Comparison of ENCODE assay signal across 20 cellular contexts in the genomic region with DNA sequence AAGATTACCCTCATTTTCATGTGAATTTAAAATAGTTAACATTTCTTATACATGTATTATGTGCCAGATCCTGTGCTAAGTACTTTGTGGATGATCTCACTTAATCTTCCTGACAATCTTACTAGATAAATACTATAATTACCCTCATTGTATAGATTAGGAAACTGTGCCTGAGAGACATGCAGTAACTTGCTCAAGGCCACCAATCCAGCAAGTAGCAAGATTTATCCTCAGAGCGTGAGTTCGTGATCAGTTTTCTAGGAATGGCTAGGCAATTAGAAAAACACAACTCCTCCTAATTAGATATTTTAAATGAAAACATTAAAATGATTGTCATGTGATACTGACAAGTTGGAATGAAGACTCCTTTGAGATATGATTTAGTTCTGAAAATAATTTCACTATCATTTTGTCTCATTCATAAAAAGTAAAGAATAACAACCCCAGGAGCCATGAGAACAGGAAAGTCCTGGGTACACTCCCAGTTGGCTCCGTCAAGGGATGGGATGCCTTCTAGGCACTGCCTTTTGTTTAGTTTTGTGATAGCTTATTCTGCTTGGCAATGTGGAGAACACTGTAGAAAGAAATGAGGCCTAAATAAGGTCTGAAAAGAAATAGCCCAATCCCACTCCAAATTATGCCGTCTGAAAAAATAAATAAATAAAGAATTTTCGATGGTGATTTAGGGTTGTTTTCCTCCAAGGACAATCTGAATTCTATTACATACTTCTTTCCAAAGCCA.
"Had no signal": no experiment of that assay in that cellular context is flagged by ENCODE, and none has a peak within 500 bp of the region (broad histone marks: within the 10 kb centered on the region; RNA-seq: fewer than 3 reads in every experiment).

No MANE protein-coding gene starts in this region.

- H3K9me3 ChIP-seq: breast epithelium, esophagus squamous epithelium, pancreas had no signal

- H3K36me3 ChIP-seq: breast epithelium, esophagus squamous epithelium, pancreas had no signal

- H3K4me1 Mint-ChIP-seq: activated CD4-positive, alpha-beta T cell treated with anti-CD3 and anti-CD28 coated beads, Interleukin-2, amount 10 ng/mL, durations not matched to agents 7 days and 5 days; memory B cell; naive thymus-derived CD4-positive, alpha-beta T cell; stimulated activated effector memory CD8-positive, alpha-beta T cell treated with anti-CD3 and anti-CD28 coated beads, Interleukin-12 subunit alpha, Interleukin-12 subunit beta, amount 100 ng/mL, for 72 hours had no signal

- ATAC-seq: activated CD4-positive, CD25-positive, alpha-beta regulatory T cell treated with anti-CD3 and anti-CD28 coated beads, Interleukin-2, amount 50 U/mL, for 24 hours; activated CD8-positive, alpha-beta T cell treated with anti-CD3 and anti-CD28 coated beads, Interleukin-2, amount 10 ng/mL, durations not matched to agents 7 days and 5 days; activated T-cell treated with anti-CD3 and anti-CD28 coated beads, Interleukin-2, amount 50 U/mL, for 4 hours; naive thymus-derived CD4-positive, alpha-beta T cell; pancreas; sciatic nerve; stimulated activated effector memory CD8-positive, alpha-beta T cell treated with anti-CD3 and anti-CD28 coated beads, Interleukin-12 subunit alpha, Interleukin-12 subunit beta, amount 100 ng/mL, for 72 hours had no signal

- H3K27me3 ChIP-seq: breast epithelium, pancreas had no signal

- H3K4me3 ChIP-seq: breast epithelium, esophagus squamous epithelium, pancreas had no signal

- H3K36me3 Mint-ChIP-seq: immature natural killer cell; memory B cell; naive thymus-derived CD4-positive, alpha-beta T cell; stimulated activated effector memory CD8-positive, alpha-beta T cell treated with anti-CD3 and anti-CD28 coated beads, Interleukin-12 subunit alpha, Interleukin-12 subunit beta, amount 100 ng/mL, for 72 hours had no signal

- H3K27me3 Mint-ChIP-seq: activated CD4-positive, alpha-beta T cell treated with anti-CD3 and anti-CD28 coated beads, Interleukin-2, amount 10 ng/mL, durations not matched to agents 7 days and 5 days had no signal

- H3K9me3 Mint-ChIP-seq: activated CD4-positive, alpha-beta T cell treated with anti-CD3 and anti-CD28 coated beads, Interleukin-2, amount 10 ng/mL, durations not matched to agents 7 days and 5 days; activated naive CD4-positive, alpha-beta T cell treated with anti-CD3 and anti-CD28 coated beads for 36 hours; activated T-cell treated with anti-CD3 and anti-CD28 coated beads, Interleukin-2, amount 50 U/mL, for 4 hours; immature natural killer cell; memory B cell; naive thymus-derived CD4-positive, alpha-beta T cell; stimulated activated effector memory CD8-positive, alpha-beta T cell treated with anti-CD3 and anti-CD28 coated beads, Interleukin-12 subunit alpha, Interleukin-12 subunit beta, amount 100 ng/mL, for 72 hours had no signal

- H3K27ac Mint-ChIP-seq: activated CD4-positive, alpha-beta T cell treated with anti-CD3 and anti-CD28 coated beads, Interleukin-2, amount 10 ng/mL, durations not matched to agents 7 days and 5 days; activated CD8-positive, alpha-beta T cell treated with anti-CD3 and anti-CD28 coated beads, Interleukin-2, amount 10 ng/mL, durations not matched to agents 7 days and 5 days; activated naive CD4-positive, alpha-beta T cell treated with anti-CD3 and anti-CD28 coated beads for 36 hours; immature natural killer cell; memory B cell; naive thymus-derived CD4-positive, alpha-beta T cell; stimulated activated effector memory CD8-positive, alpha-beta T cell treated with anti-CD3 and anti-CD28 coated beads, Interleukin-12 subunit alpha, Interleukin-12 subunit beta, amount 100 ng/mL, for 72 hours had no signal

- H3K4me1 ChIP-seq: breast epithelium, pancreas had no signal

- H3K4me3 Mint-ChIP-seq: activated CD4-positive, alpha-beta T cell treated with anti-CD3 and anti-CD28 coated beads, Interleukin-2, amount 10 ng/mL, durations not matched to agents 7 days and 5 days; activated CD8-positive, alpha-beta T cell treated with anti-CD3 and anti-CD28 coated beads, Interleukin-2, amount 10 ng/mL, durations not matched to agents 7 days and 5 days; activated naive CD4-positive, alpha-beta T cell treated with anti-CD3 and anti-CD28 coated beads for 36 hours; activated T-cell treated with anti-CD3 and anti-CD28 coated beads, Interleukin-2, amount 50 U/mL, for 4 hours; immature natural killer cell; memory B cell; naive thymus-derived CD4-positive, alpha-beta T cell; stimulated activated effector memory CD8-positive, alpha-beta T cell treated with anti-CD3 and anti-CD28 coated beads, Interleukin-12 subunit alpha, Interleukin-12 subunit beta, amount 100 ng/mL, for 72 hours had no signal

- H3K27ac ChIP-seq: breast epithelium, pancreas had no signal

- DNase-seq: activated CD4-positive, alpha-beta T cell treated with anti-CD3 and anti-CD28 coated beads, Interleukin-2, amount 10 ng/mL, durations not matched to agents 7 days and 5 days; activated CD8-positive, alpha-beta memory T cell treated with anti-CD3 and anti-CD28 coated beads, Interleukin-2, amount 50 U/mL, for 4 hours; activated CD8-positive, alpha-beta T cell treated with anti-CD3 and anti-CD28 coated beads, Interleukin-2, amount 10 ng/mL, durations not matched to agents 7 days and 5 days; activated naive CD4-positive, alpha-beta T cell treated with anti-CD3 and anti-CD28 coated beads for 36 hours; activated T-cell treated with anti-CD3 and anti-CD28 coated beads, Interleukin-2, amount 50 U/mL, for 4 hours; anterior cingulate cortex; dermis blood vessel endothelial cell; effector memory CD4-positive, alpha-beta T cell; esophagus squamous epithelium; immature natural killer cell; naive thymus-derived CD4-positive, alpha-beta T cell; pancreas; stimulated activated CD4-positive, alpha-beta T cell treated with anti-CD3 and anti-CD28 coated beads, Interleukin-4, amount 100 ng/mL, for 24 hours; T-helper 1 cell; T1000 had no signal
